In genomic region chr7:41134242-41134872, GRCh38 we compare ENCODE assay signal across 9 cellular contexts.
DNase-seq lines count a peak whose midpoint lies in the region; ATAC-seq and TF ChIP-seq lines count a peak whose summit lies in the region.
"Had no signal": no experiment of that assay in that cellular context is flagged by ENCODE, and none has a peak within 500 bp of the region (broad histone marks: within the 10 kb centered on the region; RNA-seq: fewer than 3 reads in every experiment).

No MANE protein-coding gene starts in this region.

- ATAC-seq in GM18519 (IDR thresholded peaks at IDR 0.05; ENCODE audit: low FRiP score, unreplicated experiment) (peak; percentile 90), HG02610 (IDR thresholded peaks at IDR 0.05; ENCODE audit: unreplicated experiment) (peak; percentile 97)

- 14 to 16% methylated on average over 3 of the region's 3 CpGs for WGBS in thyroid gland, 2 donors

- H3K36me3 Mint-ChIP-seq in mesothelial cell of epicardium = no peaks in the 10 kb centered on the region

- peaks cover 43% of the 10 kb centered on the region for H3K4me1 Mint-ChIP-seq in mesothelial cell of epicardium

- H3K4me3 Mint-ChIP-seq in mesothelial cell of epicardium = no peak overlapping the region

- no peak overlapping the region for H3K4me3 ChIP-seq in thyroid gland (replicated peaks in 1 of 3)
- H3K4me3 ChIP-seq: cardiac muscle cell had no signal

- H3K27me3 Mint-ChIP-seq in mesothelial cell of epicardium (ENCODE audit: low read depth) = no peaks in the 10 kb centered on the region

- peaks cover 11 to 16% of the 10 kb centered on the region in 2 donors for H3K4me1 ChIP-seq in thyroid gland

- no peaks in the 10 kb centered on the region for H3K9me3 ChIP-seq in thyroid gland

- no peaks in the 10 kb centered on the region for H3K27me3 ChIP-seq in thyroid gland
- H3K27me3 ChIP-seq: cardiac muscle cell had no signal

- H3K9me3 Mint-ChIP-seq in mesothelial cell of epicardium = no peaks in the 10 kb centered on the region

- DNase-seq in NOMO-1 treated with DMSO at 0.1 percent for 48 hours (lab: John Stamatoyannopoulos, UW; ENCODE audit: unreplicated experiment) (peak; percentile 75), mesothelial cell of epicardium (ENCODE audit: low spot score in 2 of 2, unreplicated experiment in 2 of 2) (no peak), thyroid gland (no peak), NCI-H1417 (lab: John Stamatoyannopoulos, UW) (no peak), SIG-M5 treated with dmso at 0.1 percent for 504 hours (lab: John Stamatoyannopoulos, UW; ENCODE audit: unreplicated experiment) (no peak)
- no peak for DNase-seq in stimulated activated CD4-positive, alpha-beta T cell treated with anti-CD3 and anti-CD28 coated beads, Interleukin-4, amount 100 ng/mL, for 1 hour

- no peak for TF ChIP-seq CTCF in mesothelial cell of epicardium (IDR thresholded peaks at IDR 0.05; ENCODE audit: unreplicated experiment)
- TF ChIP-seq CTCF in thyroid gland (IDR thresholded peaks at IDR 0.05) = no peak

- peak overlapping the region; percentile 89 for H3K27ac Mint-ChIP-seq in mesothelial cell of epicardium

- H3K36me3 ChIP-seq in thyroid gland = no peaks in the 10 kb centered on the region
- H3K36me3 ChIP-seq: cardiac muscle cell had no signal

- no peak overlapping the region for H3K27ac ChIP-seq in thyroid gland
- H3K27ac ChIP-seq: cardiac muscle cell had no signal

- TF ChIP-seq POLR2A in thyroid gland (IDR thresholded peaks at IDR 0.05) = no peak

- intact Hi-C loops in thyroid gland (cut with DNase I) = no loop called here
